8 cellular contexts compared by ENCODE assay signal in the genomic region with DNA sequence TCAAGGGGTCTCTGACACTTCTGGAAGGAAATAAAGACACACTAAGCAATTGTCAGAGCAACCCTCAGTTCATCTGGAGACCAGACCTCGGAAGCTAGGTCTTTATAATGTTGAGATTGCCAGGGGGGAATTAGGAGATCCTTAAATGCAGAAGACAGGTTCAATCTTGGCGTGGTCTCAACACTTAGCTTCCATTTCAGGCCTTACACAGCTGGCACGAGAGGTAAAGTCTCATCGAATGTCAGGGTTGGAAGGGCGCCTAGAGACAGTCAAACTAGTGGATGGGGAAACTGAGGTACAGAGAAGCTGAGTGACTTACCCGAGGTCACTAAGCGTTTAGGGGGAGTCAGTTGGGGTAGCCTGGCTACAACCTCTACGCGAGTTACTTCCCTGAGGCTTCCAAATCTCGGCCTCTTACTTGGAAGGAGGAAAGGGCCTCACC. TPM values are rescaled to one million over a fixed set of nuclear protein-coding genes. Genes with fewer than 3 reads are reported as not detected.
DNase-seq lines count a peak whose midpoint lies in the region; ATAC-seq and TF ChIP-seq lines count a peak whose summit lies in the region.

No MANE protein-coding gene starts in this region.

- CTCF ChIA-PET in PC-3 (lab: Charles Lee) = interaction anchor here (0.5 to 1.4 kb wide), 3 partner anchors 32 to 137 kb away, joined by 3 to 4 read pairs (median 3); no protein-coding TSS in a partner anchor

- H3K9ac ChIP-seq in PC-3 (ENCODE audit: low read length) = peak overlapping the region; percentile 75

- no peaks in the 10 kb centered on the region for H3K27me3 Mint-ChIP-seq in progenitor cell of endocrine pancreas

- no peaks in the 10 kb centered on the region for H3K36me3 Mint-ChIP-seq in progenitor cell of endocrine pancreas (ENCODE audit: insufficient read depth)

- H3K27me3 ChIP-seq in PC-3 (ENCODE audit: low read length) = no peaks in the 10 kb centered on the region

- ATAC-seq in PC-3 (no peak; the same call in 1 of the 2 replicates), GM21360 (IDR thresholded peaks at IDR 0.05; ENCODE audit: unreplicated experiment) (no peak)

- H3K4me1 ChIP-seq in PC-3 (ENCODE audit: insufficient read depth, low read length) = peaks cover 14% of the 10 kb centered on the region

- peaks cover 23% of the 10 kb centered on the region for H3K4me1 Mint-ChIP-seq in progenitor cell of endocrine pancreas (ENCODE audit: low read depth)

- peaks cover 39% of the 10 kb centered on the region for H3K79me2 ChIP-seq in PC-3 (ENCODE audit: low read length)

- intact Hi-C loops in PC-3 (cut with micrococcal nuclease) = loop anchor here (1.0 to 5.0 kb wide), 3 partner anchors 59 to 119 kb away; no protein-coding TSS in a partner anchor

- H3K9me3 ChIP-seq in PC-3 (ENCODE audit: low read length) = no peaks in the 10 kb centered on the region

- H3K27ac Mint-ChIP-seq in progenitor cell of endocrine pancreas = peak overlapping the region; percentile 81

- BruUV-seq in PC-3 (replicated peaks; lab: Mats Ljungman, UMichigan) = TSS peak; percentile 83

- DNase-seq in PC-3 (peak; percentile 6), epithelial cell of proximal tubule (ENCODE audit: low read depth) (no peak), progenitor cell of endocrine pancreas (ENCODE audit: low spot score, unreplicated experiment) (no peak), NCI-H1105 treated with DMSO at 0.1 percent for 48 hours (lab: John Stamatoyannopoulos, UW) (no peak), T1000 (lab: John Stamatoyannopoulos, UW) (no peak), KG1 (lab: John Stamatoyannopoulos, UW) (no peak)

- no peaks in the 10 kb centered on the region for H3K9me3 Mint-ChIP-seq in progenitor cell of endocrine pancreas (ENCODE audit: low read depth)

- POLR2A ChIA-PET in PC-3 (lab: Charles Lee; ENCODE audit: unreplicated experiment) = interaction anchor here (0.6 to 1.0 kb wide), 2 partner anchors 271 to 881 kb away, joined by 4 to 42 read pairs; a partner anchor contains a TSS

- no peaks in the 10 kb centered on the region for H3K36me3 ChIP-seq in PC-3 (ENCODE audit: low read depth, low read length)

- no peak overlapping the region; the same call in 1 of the 2 replicates for H3K27ac ChIP-seq in PC-3 (ENCODE audit: low read length)

- H4K20me1 ChIP-seq in PC-3 (ENCODE audit: low read length) = no peaks in the 10 kb centered on the region

- H2AFZ ChIP-seq in PC-3 (ENCODE audit: low read length) = peak overlapping the region; percentile 76

- H3K4me3 ChIP-seq in GM08714 (ENCODE audit: low read length) = peak overlapping the region; percentile 40; the same call in 1 of the 2 replicates
- H3K4me3 ChIP-seq in PC-3 (ENCODE audit: low read length) = peak overlapping the region; percentile 75
- peak overlapping the region; percentile 56 for H3K4me3 ChIP-seq in epithelial cell of proximal tubule (ENCODE audit: low read depth, low read length)

- peak overlapping the region; percentile 63 for H3K4me3 Mint-ChIP-seq in progenitor cell of endocrine pancreas (ENCODE audit: low read depth)

- H3K9me2 ChIP-seq in PC-3 (replicated peaks; ENCODE audit: low read length) = no peaks in the 10 kb centered on the region

- TF ChIP-seq CTCF in PC-3 (conservative IDR thresholded peaks at IDR 0.05; ENCODE audit: low read depth, low read length) = no peak
- TF ChIP-seq CTCF in epithelial cell of proximal tubule (conservative IDR thresholded peaks at IDR 0.05; ENCODE audit: low read depth, low read length) = no peak
- no peak for TF ChIP-seq CTCF in progenitor cell of endocrine pancreas (IDR thresholded peaks at IDR 0.05; ENCODE audit: unreplicated experiment)

- peak overlapping the region; percentile 97 for H3K4me2 ChIP-seq in PC-3 (ENCODE audit: low read length)

- H3F3A ChIP-seq in PC-3 (ENCODE audit: low read length, unreplicated experiment) = no peaks in the 10 kb centered on the region

RNA-seq across cellular contexts. Expression of a gene that starts 0.6 kb away (rescaled TPM):
- total RNA-seq in PC-3 (2014; rRNA removed) (41.5 and 44.9 TPM in 2 replicates), epithelial cell of proximal tubule (15.5 and 16.1 TPM in 2 replicates), progenitor cell of endocrine pancreas (96.2 and 102 TPM in 2 replicates)
